In genomic region chr11:12529793-12530192, GRCh38 we compare ENCODE assay signal across 16 cellular contexts.
A peak's percentile ranks its signal among the peaks of the same experiment; 100 is the strongest.
DNase-seq lines count a peak whose midpoint lies in the region; ATAC-seq, FAIRE-seq and TF ChIP-seq lines count a peak whose summit lies in the region.
"Had no signal": no experiment of that assay in that cellular context is flagged by ENCODE, and none has a peak within 500 bp of the region (broad histone marks: within the 10 kb centered on the region; RNA-seq: fewer than 3 reads in every experiment).

No MANE protein-coding gene starts in this region.

- no peaks in the 10 kb centered on the region for H3K36me3 Mint-ChIP-seq in activated T-helper 2 cell treated with anti-CD3 and anti-CD28 coated beads, Interferon-gamma antibody, Interleukin-2, Interleukin-4, amounts not matched to agents 10 μg/mL and 5 μg/mL and 100 μg/mL, durations not matched to agents 14 hours and 24 hours and 36 hours (ENCODE audit: low read depth)

- no peak for TF ChIP-seq EP300 in gastroesophageal sphincter (IDR thresholded peaks at IDR 0.05)

- H3K4me1 Mint-ChIP-seq in activated T-helper 2 cell treated with anti-CD3 and anti-CD28 coated beads, Interferon-gamma antibody, Interleukin-2, Interleukin-4, amounts not matched to agents 10 μg/mL and 5 μg/mL and 100 μg/mL, durations not matched to agents 14 hours and 24 hours and 36 hours (ENCODE audit: low read depth) = no peaks in the 10 kb centered on the region
- H3K4me1 Mint-ChIP-seq: GM23338 had no signal

- intact Hi-C loops in uterus (cut with DNase I; ENCODE audit: low total_unique reads) = no loop called here
- intact Hi-C loops in activated T-helper 2 cell treated with anti-CD3 and anti-CD28 coated beads, Interferon-gamma antibody, Interleukin-2, Interleukin-4, amounts not matched to agents 10 μg/mL and 5 μg/mL and 100 μg/mL, durations not matched to agents 14 hours and 24 hours and 36 hours (cut with micrococcal nuclease) = no loop called here

- peak; percentile 55 for FAIRE-seq in small intestine (lab: Jason Lieb, UNC)
- FAIRE-seq: GM12878 had no signal

- peaks cover 2% of the 10 kb centered on the region for H3K27me3 Mint-ChIP-seq in activated T-helper 2 cell treated with anti-CD3 and anti-CD28 coated beads, Interferon-gamma antibody, Interleukin-2, Interleukin-4, amounts not matched to agents 10 μg/mL and 5 μg/mL and 100 μg/mL, durations not matched to agents 14 hours and 24 hours and 36 hours (ENCODE audit: low read depth)

- H3K27ac ChIP-seq in gastroesophageal sphincter (peak overlapping the region in 3 of 4 donors; percentile 12 to 46 (median 35)), small intestine (ENCODE audit: low read depth in 1 of 2, low read length in 1 of 2) (no peak overlapping the region), uterus (peak overlapping the region in 1 of 2 donors; percentile 1)

- H3K4me3 ChIP-seq in choroid plexus epithelial cell (ENCODE audit: low read depth, low read length) (no peak overlapping the region), gastroesophageal sphincter (no peak overlapping the region), small intestine (ENCODE audit: low read depth in 1 of 2, low read length in 2 of 2) (no peak overlapping the region), uterus (no peak overlapping the region)
- H3K4me3 ChIP-seq: GM12878, GM23338 had no signal

- no peaks in the 10 kb centered on the region for H3K9me3 ChIP-seq in gastroesophageal sphincter
- no peaks in the 10 kb centered on the region for H3K9me3 ChIP-seq in small intestine (ENCODE audit: control insufficient read depth, low read depth)
- no peaks in the 10 kb centered on the region for H3K9me3 ChIP-seq in uterus
- H3K9me3 ChIP-seq: Caco-2 had no signal

- H3K36me3 ChIP-seq in gastroesophageal sphincter (peaks cover 0 to 75% of the 10 kb centered on the region in 2 donors), small intestine (ENCODE audit: control insufficient read depth in 2 of 2, insufficient read depth in 2 of 2, low read length in 2 of 2) (no peaks in the 10 kb centered on the region), uterus (no peaks in the 10 kb centered on the region)

- ATAC-seq in gastroesophageal sphincter = no peak
- ATAC-seq: GM12878, GM23338 had no signal

- H3K27me3 ChIP-seq in gastroesophageal sphincter (no peaks in the 10 kb centered on the region), small intestine (ENCODE audit: control insufficient read depth in 2 of 2, insufficient read depth in 2 of 2, low read length in 2 of 2) (no peaks in the 10 kb centered on the region), uterus (no peaks in the 10 kb centered on the region)

- TF ChIP-seq CTCF in choroid plexus epithelial cell (conservative IDR thresholded peaks at IDR 0.05; ENCODE audit: low read depth, low read length) = no peak
- TF ChIP-seq CTCF in gastroesophageal sphincter (IDR thresholded peaks at IDR 0.05) = no peak
- no peak for TF ChIP-seq CTCF in uterus (IDR thresholded peaks at IDR 0.05)

- DNase-seq in EH (ENCODE audit: low read depth) = peak; percentile 42
- peak; percentile 56 for DNase-seq in choroid plexus epithelial cell (ENCODE audit: low read depth)
- DNase-seq in small intestine = no peak
- DNase-seq in uterus = no peak
- DNase-seq in stimulated activated naive CD4-positive, alpha-beta T cell treated with Interleukin-2 at 50 U/mL for 16 hours (lab: John Stamatoyannopoulos, UW) = no peak
- no peak for DNase-seq in activated T-helper 2 cell treated with anti-CD3 and anti-CD28 coated beads, Interferon-gamma antibody, Interleukin-2, Interleukin-4, amounts not matched to agents 10 μg/mL and 5 μg/mL and 100 μg/mL, durations not matched to agents 14 hours and 24 hours and 36 hours (ENCODE audit: low spot score)
- DNase-seq in pons (ENCODE audit: low spot score) = no peak
- DNase-seq: AML-193, Caco-2, KG1, NCI-H1092 treated with DMSO at 0.1 percent for 48 hours, NCI-H1694, NCI-H345 had no signal

- no peak for TF ChIP-seq POLR2A in gastroesophageal sphincter (IDR thresholded peaks at IDR 0.05)
- no peak for TF ChIP-seq POLR2A in uterus (IDR thresholded peaks at IDR 0.05)

- H3K9me3 Mint-ChIP-seq in activated T-helper 2 cell treated with anti-CD3 and anti-CD28 coated beads, Interferon-gamma antibody, Interleukin-2, Interleukin-4, amounts not matched to agents 10 μg/mL and 5 μg/mL and 100 μg/mL, durations not matched to agents 14 hours and 24 hours and 36 hours = no peaks in the 10 kb centered on the region
- H3K9me3 Mint-ChIP-seq: GM23338 had no signal

- H3K4me1 ChIP-seq in gastroesophageal sphincter (peaks cover 0 to 54% (median 2%) of the 10 kb centered on the region in 3 donors), small intestine (ENCODE audit: control insufficient read depth in 2 of 2, insufficient read depth in 1 of 2, low read depth in 1 of 2, low read length in 1 of 2) (no peaks in the 10 kb centered on the region), uterus (no peaks in the 10 kb centered on the region)
- H3K4me1 ChIP-seq: Caco-2 had no signal

- no peak overlapping the region for H3K27ac Mint-ChIP-seq in activated T-helper 2 cell treated with anti-CD3 and anti-CD28 coated beads, Interferon-gamma antibody, Interleukin-2, Interleukin-4, amounts not matched to agents 10 μg/mL and 5 μg/mL and 100 μg/mL, durations not matched to agents 14 hours and 24 hours and 36 hours
- H3K27ac Mint-ChIP-seq: GM23338 had no signal

- H3K4me3 Mint-ChIP-seq in activated T-helper 2 cell treated with anti-CD3 and anti-CD28 coated beads, Interferon-gamma antibody, Interleukin-2, Interleukin-4, amounts not matched to agents 10 μg/mL and 5 μg/mL and 100 μg/mL, durations not matched to agents 14 hours and 24 hours and 36 hours (ENCODE audit: low read depth) = no peak overlapping the region
- H3K4me3 Mint-ChIP-seq: GM23338 had no signal

Comparison
In these comparisons a context has a peak if more than half of its experiments do, and no peak if none do; other contexts are left out.
1. DNase-seq: peak in EH (single experiment) and choroid plexus epithelial cell (single experiment); none in small intestine (single experiment), uterus (0 of 2), stimulated activated naive CD4-positive, alpha-beta T cell treated with Interleukin-2 at 50 U/mL for 16 hours (single experiment), activated T-helper 2 cell treated with anti-CD3 and anti-CD28 coated beads, Interferon-gamma antibody, Interleukin-2, Interleukin-4, amounts not matched to agents 10 μg/mL and 5 μg/mL and 100 μg/mL, durations not matched to agents 14 hours and 24 hours and 36 hours (single experiment) and pons (single experiment).
2. H3K27ac ChIP-seq: peak in gastroesophageal sphincter (3 of 4); none in small intestine (0 of 2).